9 cellular contexts compared by ENCODE assay signal in genomic region chr5:52788505-52788821, GRCh38. TPM values are rescaled to one million over a fixed set of nuclear protein-coding genes. Genes with fewer than 3 reads are reported as not detected.
DNase-seq lines count a peak whose midpoint lies in the region; ATAC-seq, FAIRE-seq and TF ChIP-seq lines count a peak whose summit lies in the region.
"Had no signal": no experiment of that assay in that cellular context is flagged by ENCODE, and none has a peak within 500 bp of the region (broad histone marks: within the 10 kb centered on the region; RNA-seq: fewer than 3 reads in every experiment).

No MANE protein-coding gene starts in this region.

- intact Hi-C loops in ascending aorta (cut with DNase I) (loop anchor here (1.0 to 10.0 kb wide), 6 partner anchors 11 to 696 kb away; partner anchors contain the start of gene FST), left colon (cut with DNase I, micrococcal nuclease) (loop anchor here in 1 of 2 donors (10.0 kb wide), 1 partner anchor 306 kb away; no protein-coding TSS in a partner anchor), posterior vena cava (cut with DNase I) (loop anchor here in 1 of 2 donors (5.0 kb wide), 2 partner anchors 96 to 129 kb away; no protein-coding TSS in a partner anchor)

- H3K27me3 Mint-ChIP-seq in T-helper 1 cell treated with Interleukin-12 subunit alpha and Interleukin-12 subunit beta and Interleukin-4 antibody, amounts not matched to agents 30 μg/mL and 1 μg/mL, for 36 hours (ENCODE audit: low read depth): peaks cover 32% of the 10 kb centered on the region

- H3K9me3 Mint-ChIP-seq in T-helper 1 cell treated with Interleukin-12 subunit alpha and Interleukin-12 subunit beta and Interleukin-4 antibody, amounts not matched to agents 30 μg/mL and 1 μg/mL, for 36 hours: no peaks in the 10 kb centered on the region

- DNase-seq in T-helper 1 cell (no peak), ascending aorta (ENCODE audit: low spot score in 2 of 2) (no peak), left colon (no peak), suprapubic skin (ENCODE audit: low spot score in 2 of 2) (no peak), GM12892 (ENCODE audit: insufficient read length) (no peak), AG08395 (ENCODE audit: low spot score) (no peak), posterior vena cava (ENCODE audit: low spot score) (no peak)

- H3K4me3 ChIP-seq in ascending aorta: peak overlapping the region; percentile 80 to 84
- peak overlapping the region; percentile 60 for H3K4me3 ChIP-seq in suprapubic skin

- ATAC-seq in left colon: peak; percentile 49

- peak overlapping the region; percentile 91 for H3K4me3 Mint-ChIP-seq in T-helper 1 cell treated with Interleukin-12 subunit alpha and Interleukin-12 subunit beta and Interleukin-4 antibody, amounts not matched to agents 30 μg/mL and 1 μg/mL, for 36 hours

- peaks cover 0 to 33% of the 10 kb centered on the region in 2 donors for H3K4me1 ChIP-seq in ascending aorta
- peaks cover 12% of the 10 kb centered on the region for H3K4me1 ChIP-seq in suprapubic skin

- peaks cover 25% of the 10 kb centered on the region for H3K4me1 Mint-ChIP-seq in T-helper 1 cell treated with Interleukin-12 subunit alpha and Interleukin-12 subunit beta and Interleukin-4 antibody, amounts not matched to agents 30 μg/mL and 1 μg/mL, for 36 hours (ENCODE audit: low read depth)

- TF ChIP-seq CTCF in ascending aorta (IDR thresholded peaks at IDR 0.05) (no peak), suprapubic skin (IDR thresholded peaks at IDR 0.05) (no peak)

- no peaks in the 10 kb centered on the region for H3K9me3 ChIP-seq in ascending aorta
- no peaks in the 10 kb centered on the region for H3K9me3 ChIP-seq in suprapubic skin

- H3K36me3 ChIP-seq in ascending aorta (no peaks in the 10 kb centered on the region), suprapubic skin (no peaks in the 10 kb centered on the region)

- no peaks in the 10 kb centered on the region for H3K27me3 ChIP-seq in ascending aorta
- no peaks in the 10 kb centered on the region for H3K27me3 ChIP-seq in suprapubic skin

- FAIRE-seq in GM12892 (lab: Jason Lieb, UNC): no peak
- FAIRE-seq: A204.1 had no signal

- H3K36me3 Mint-ChIP-seq in T-helper 1 cell treated with Interleukin-12 subunit alpha and Interleukin-12 subunit beta and Interleukin-4 antibody, amounts not matched to agents 30 μg/mL and 1 μg/mL, for 36 hours (ENCODE audit: low read depth): peaks cover 9% of the 10 kb centered on the region

- 14% methylated on average over 5 of the region's 7 CpGs for WGBS in suprapubic skin

- H3K27ac ChIP-seq in ascending aorta (peak overlapping the region; percentile 90 to 97), suprapubic skin (peak overlapping the region; percentile 83)

- no peak for TF ChIP-seq EP300 in suprapubic skin (IDR thresholded peaks at IDR 0.05)

- H3K27ac Mint-ChIP-seq in T-helper 1 cell treated with Interleukin-12 subunit alpha and Interleukin-12 subunit beta and Interleukin-4 antibody, amounts not matched to agents 30 μg/mL and 1 μg/mL, for 36 hours: no peak overlapping the region

- TF ChIP-seq POLR2A in suprapubic skin (IDR thresholded peaks at IDR 0.05) (no peak), GM12892 (IDR thresholded peaks at IDR 0.05; ENCODE audit: low read depth, low read length) (no peak)

RNA-seq across cellular contexts. Expression of gene ITGA1, which starts 0.7 kb away (rescaled TPM):
- 42.7 TPM for total RNA-seq in ascending aorta
- total RNA-seq in left colon: 10 to 100 TPM; 25.2 to 47.0 TPM
- 1 to 10 TPM; 2.4 to 9.8 (median 5.9) TPM for total RNA-seq in suprapubic skin
- polyA plus RNA-seq in GM12892 (2012; ENCODE audit: missing spikeins): 4.1 TPM
- total RNA-seq in posterior vena cava: 100 to 1,000 TPM; 134 to 213 TPM

RNA-seq across cellular contexts. Expression of gene PELO, which starts 0.7 kb away (rescaled TPM):
- total RNA-seq in ascending aorta: 39.1 TPM
- 10 to 100 TPM; 16.4 to 21.2 TPM for total RNA-seq in left colon
- total RNA-seq in suprapubic skin: 10 to 100 TPM in 3 of 4 donors, 1 to 10 TPM in 1; 9.8 to 17.5 (median 11.2) TPM
- 4.4 TPM for polyA plus RNA-seq in GM12892 (2012; ENCODE audit: missing spikeins)
- 10 to 100 TPM; 49.4 to 61.8 TPM for total RNA-seq in posterior vena cava
